8 cellular contexts compared by ENCODE assay signal in genomic region chr20:13995086-13995665, GRCh38. TPM values are rescaled to one million over a fixed set of nuclear protein-coding genes. Genes with fewer than 3 reads are reported as not detected.
A peak's percentile ranks its signal among the peaks of the same experiment; 100 is the strongest.
DNase-seq lines count a peak whose midpoint lies in the region; ATAC-seq and TF ChIP-seq lines count a peak whose summit lies in the region.

MACROD2 (plus strand) TSS chr20:13995516.

- 0% methylated on average over 8 of the region's 61 CpGs; no CpG with 5 or more reads in 1 of the 2 donors for WGBS in gastroesophageal sphincter (ENCODE audit: low coverage in 1 of 2), 2 donors

- H3K36me3 Mint-ChIP-seq in activated T-helper 17 cell treated with anti-CD3 and anti-CD28 coated beads, Interleukin-2, amount 50 U/mL, for 72 hours (ENCODE audit: low read depth): no peaks in the 10 kb centered on the region
- H3K36me3 Mint-ChIP-seq in nephron (ENCODE audit: low read depth): peaks cover 4% of the 10 kb centered on the region

- peak; percentile 70 for ATAC-seq in HG03460 (IDR thresholded peaks at IDR 0.05; ENCODE audit: unreplicated experiment)
- peak; percentile 18 for ATAC-seq in activated T-helper 17 cell treated with anti-CD3 and anti-CD28 coated beads, Interleukin-2, amount 50 U/mL, for 72 hours (replicated peaks)
- peak; percentile 99 for ATAC-seq in gastroesophageal sphincter
- ATAC-seq in GM18520 (IDR thresholded peaks at IDR 0.05; ENCODE audit: unreplicated experiment): no peak

- H3K4me3 ChIP-seq in gastroesophageal sphincter: peak within 1 kb of the TSS; percentile 61 to 88
- peak within 1 kb of the TSS; percentile 80 to 89 for H3K4me3 ChIP-seq in stomach smooth muscle (ENCODE audit: low read length in 2 of 2)

- H3K4me1 ChIP-seq in gastroesophageal sphincter (peaks cover 0 to 12% (median 0%) of the 10 kb centered on the region in 3 donors), stomach smooth muscle (ENCODE audit: control insufficient read depth, insufficient read depth, low read length) (peaks cover 4% of the 10 kb centered on the region)

- H3K4me3 Mint-ChIP-seq in activated T-helper 17 cell treated with anti-CD3 and anti-CD28 coated beads, Interleukin-2, amount 50 U/mL, for 72 hours: peak within 1 kb of the TSS; percentile 34
- peak within 1 kb of the TSS; percentile 97 to 99 (median 98) for H3K4me3 Mint-ChIP-seq in nephron

- TF ChIP-seq POLR2A in gastroesophageal sphincter (IDR thresholded peaks at IDR 0.05): no peak

- peaks cover 0 to 14% (median 0%) of the 10 kb centered on the region in 3 donors for H3K9me3 ChIP-seq in gastroesophageal sphincter
- peaks cover 0 to 6% of the 10 kb centered on the region in 2 donors for H3K9me3 ChIP-seq in stomach smooth muscle (ENCODE audit: control insufficient read depth in 2 of 2, low read length in 2 of 2)

- H3K9ac ChIP-seq in stomach smooth muscle (ENCODE audit: low read length in 2 of 2): peak within 1 kb of the TSS; percentile 22 to 41

- H3K27me3 ChIP-seq in gastroesophageal sphincter (no peaks in the 10 kb centered on the region), stomach smooth muscle (ENCODE audit: control insufficient read depth in 1 of 2, insufficient read depth in 2 of 2, low read length in 2 of 2) (no peaks in the 10 kb centered on the region)

- H3K27ac ChIP-seq in gastroesophageal sphincter (peak within 1 kb of the TSS in 3 of 4 donors; percentile 76 to 80 (median 76)), stomach smooth muscle (ENCODE audit: low read length) (no peak within 1 kb of the TSS)

- peaks cover 14% of the 10 kb centered on the region for H3K9me3 Mint-ChIP-seq in activated T-helper 17 cell treated with anti-CD3 and anti-CD28 coated beads, Interleukin-2, amount 50 U/mL, for 72 hours
- H3K9me3 Mint-ChIP-seq in nephron: peaks cover 33% of the 10 kb centered on the region

- TF ChIP-seq CTCF in gastroesophageal sphincter (IDR thresholded peaks at IDR 0.05) (peak in 1 of 4 experiments; percentile 25), nephron (IDR thresholded peaks at IDR 0.05; ENCODE audit: unreplicated experiment in 3 of 3) (no peak)

- peak; percentile 99 for DNase-seq in COLO668 (lab: John Stamatoyannopoulos, UW; ENCODE audit: unreplicated experiment)
- DNase-seq in NCI-H82 (lab: John Stamatoyannopoulos, UW): peak; percentile 99

- peaks cover 7% of the 10 kb centered on the region for H3K4me1 Mint-ChIP-seq in activated T-helper 17 cell treated with anti-CD3 and anti-CD28 coated beads, Interleukin-2, amount 50 U/mL, for 72 hours
- H3K4me1 Mint-ChIP-seq in nephron: no peaks in the 10 kb centered on the region

- no peak within 1 kb of the TSS for H3K27ac Mint-ChIP-seq in activated T-helper 17 cell treated with anti-CD3 and anti-CD28 coated beads, Interleukin-2, amount 50 U/mL, for 72 hours
- peak within 1 kb of the TSS in 1 of 3 experiments; percentile 74 for H3K27ac Mint-ChIP-seq in nephron

- peaks cover 16% of the 10 kb centered on the region for H3K27me3 Mint-ChIP-seq in activated T-helper 17 cell treated with anti-CD3 and anti-CD28 coated beads, Interleukin-2, amount 50 U/mL, for 72 hours
- peaks cover 8% of the 10 kb centered on the region for H3K27me3 Mint-ChIP-seq in nephron (ENCODE audit: low read depth)

- TF ChIP-seq EP300 in gastroesophageal sphincter (IDR thresholded peaks at IDR 0.05): no peak

- no peaks in the 10 kb centered on the region for H3K36me3 ChIP-seq in gastroesophageal sphincter
- H3K36me3 ChIP-seq in stomach smooth muscle (ENCODE audit: control insufficient read depth in 2 of 2, insufficient read depth in 2 of 2, low read length in 2 of 2): no peaks in the 10 kb centered on the region

RNA-seq across cellular contexts. Expression of gene MACROD2, which starts in this region (rescaled TPM):
- total RNA-seq in activated T-helper 17 cell treated with anti-CD3 and anti-CD28 coated beads, Interleukin-2, amount 50 U/mL, for 72 hours: not detected
- 10 to 100 TPM in 2 of 4 donors, 1 to 10 TPM in 2; 4.0 to 12.1 (median 7.4) TPM for total RNA-seq in gastroesophageal sphincter

Comparison
In these comparisons a context has a peak if more than half of its experiments do, and no peak if none do; other contexts are left out.
1. RNA of gene MACROD2 (total RNA-seq): 4.0 to 12.1 TPM in gastroesophageal sphincter; not detected in activated T-helper 17 cell treated with anti-CD3 and anti-CD28 coated beads, Interleukin-2, amount 50 U/mL, for 72 hours; every median in the first group is over 4 times any median in the second.
2. Peak in ATAC-seq in activated T-helper 17 cell treated with anti-CD3 and anti-CD28 coated beads, Interleukin-2, amount 50 U/mL, for 72 hours; RNA of the gene not detected or under 1 TPM.